19 cellular contexts compared by ENCODE assay signal in the genomic region with DNA sequence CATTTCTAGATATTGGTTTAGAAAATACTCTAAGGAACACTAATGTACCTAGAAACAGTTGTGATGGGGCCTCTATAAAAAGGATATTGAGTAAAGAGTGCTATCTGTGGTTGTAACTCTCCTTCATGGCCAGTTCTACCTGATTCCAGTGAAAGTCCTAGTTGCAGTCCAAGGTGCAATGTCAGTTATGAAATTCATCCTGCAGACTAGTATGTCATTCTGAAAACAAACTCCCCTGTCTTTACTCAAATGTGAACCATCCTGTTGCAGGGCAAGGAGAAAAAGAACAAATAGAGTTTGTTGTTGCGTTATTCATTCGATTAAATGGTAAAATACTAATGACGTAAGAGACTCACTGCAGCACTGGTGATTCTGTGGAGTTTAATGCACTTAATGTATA.
"Had no signal": no experiment of that assay in that cellular context is flagged by ENCODE, and none has a peak within 500 bp of the region (broad histone marks: within the 10 kb centered on the region; RNA-seq: fewer than 3 reads in every experiment).

No MANE protein-coding gene starts in this region.

- H3K9me3 ChIP-seq: lower lobe of right lung, ovary, right atrium auricular region, suprapubic skin, thoracic aorta, tibial artery, uterus had no signal

- DNase-seq: heart left ventricle; islet precursor cell; left ventricle myocardium superior; lower lobe of right lung; mammary epithelial cell; mesenchymal stem cell; naive thymus-derived CD8-positive, alpha-beta T cell; ovary; spleen; stimulated activated CD4-positive, alpha-beta T cell treated with anti-CD3 and anti-CD28 coated beads, Interleukin-4, amount 100 ng/mL, for 24 hours; stimulated activated naive CD4-positive, alpha-beta T cell; tibial artery; uterus had no signal

- H3K27me3 ChIP-seq: heart left ventricle, ovary, right atrium auricular region, spleen, suprapubic skin, tibial artery, uterus had no signal

- H3K4me3 ChIP-seq: heart left ventricle, lower lobe of right lung, ovary, right atrium auricular region, skin epidermis, spleen, suprapubic skin, thoracic aorta, tibial artery, uterus had no signal

- H3K4me1 ChIP-seq: suprapubic skin, tibial artery, uterus had no signal

- ATAC-seq: heart left ventricle; naive thymus-derived CD8-positive, alpha-beta T cell; sciatic nerve; stimulated activated effector memory CD8-positive, alpha-beta T cell treated with anti-CD3 and anti-CD28 coated beads, Interleukin-12 subunit alpha, Interleukin-12 subunit beta, amount 100 ng/mL, for 72 hours had no signal

- H3K36me3 ChIP-seq: lower lobe of right lung, ovary, suprapubic skin, thoracic aorta, uterus had no signal

- H3K27ac ChIP-seq: lower lobe of right lung, ovary, right atrium auricular region, skin epidermis, suprapubic skin, thoracic aorta, tibial artery, uterus had no signal
